7 cellular contexts compared by ENCODE assay signal in genomic region chr5:159118958-159119659, GRCh38. TPM values are rescaled to one million over a fixed set of nuclear protein-coding genes. Genes with fewer than 3 reads are reported as not detected.
A peak's percentile ranks its signal among the peaks of the same experiment; 100 is the strongest.
DNase-seq lines count a peak whose midpoint lies in the region; ATAC-seq, FAIRE-seq and TF ChIP-seq lines count a peak whose summit lies in the region.
"Not testable (repeated sequence)": the region's sequence is repeated elsewhere in the genome, so short reads cannot be mapped to it uniquely, and the experiment has no call there.
"Had no signal": no experiment of that assay in that cellular context is flagged by ENCODE, and none has a peak within 500 bp of the region (broad histone marks: within the 10 kb centered on the region; RNA-seq: fewer than 3 reads in every experiment).

No MANE protein-coding gene starts in this region.

- H2AFZ ChIP-seq in neuronal stem cell (ENCODE audit: low read length), result not testable (repeated sequence)

- POLR2A ChIA-PET in CD4-positive, alpha-beta T cell (lab: Charles Lee), result interaction anchor here (0.9 to 1.8 kb wide), 2 partner anchors 12 to 245 kb away, joined by 4 to 8 read pairs; no protein-coding TSS in a partner anchor
- POLR2A ChIA-PET in activated CD4-positive, alpha-beta memory T cell treated with anti-CD3 and anti-CD28 coated beads, Interleukin-2, amount 10 ng/mL, durations not matched to agents 7 days and 5 days (lab: Charles Lee), result not testable (repeated sequence)

- not testable (repeated sequence) for H3K4me3 Mint-ChIP-seq in CD4-positive, alpha-beta T cell; activated CD4-positive, alpha-beta memory T cell treated with anti-CD3 and anti-CD28 coated beads, Interleukin-2, amount 10 ng/mL, durations not matched to agents 7 days and 5 days

- CTCF ChIA-PET in CD4-positive, alpha-beta T cell (lab: Charles Lee), result interaction anchor here (1.3 kb wide), 1 partner anchor 424 kb away, joined by 5 read pairs; no protein-coding TSS in a partner anchor
- CTCF ChIA-PET in activated CD4-positive, alpha-beta memory T cell treated with anti-CD3 and anti-CD28 coated beads, Interleukin-2, amount 10 ng/mL, durations not matched to agents 7 days and 5 days (lab: Charles Lee), result interaction anchor here (1.4 to 2.1 kb wide), 3 partner anchors 13 to 424 kb away, joined by 6 to 12 read pairs (median 9); no protein-coding TSS in a partner anchor

- peaks cover 12% of the 10 kb centered on the region for H3K9me3 Mint-ChIP-seq in CD4-positive, alpha-beta T cell
- H3K9me3 Mint-ChIP-seq in activated CD4-positive, alpha-beta memory T cell treated with anti-CD3 and anti-CD28 coated beads, Interleukin-2, amount 10 ng/mL, durations not matched to agents 7 days and 5 days, result peaks cover 11% of the 10 kb centered on the region

- not testable (repeated sequence) for H2AK5ac ChIP-seq in neuronal stem cell (ENCODE audit: low read depth, low read length)

- H2BK120ac ChIP-seq in neuronal stem cell (ENCODE audit: low read depth, low read length), result not testable (repeated sequence)

- H3K36me3 Mint-ChIP-seq in CD4-positive, alpha-beta T cell (ENCODE audit: low read depth); activated CD4-positive, alpha-beta memory T cell treated with anti-CD3 and anti-CD28 coated beads, Interleukin-2, amount 10 ng/mL, durations not matched to agents 7 days and 5 days (ENCODE audit: low read depth): not testable (repeated sequence)

- not testable (repeated sequence) for H3K4me1 ChIP-seq in kidney (ENCODE audit: control insufficient read depth in 1 of 2, insufficient read depth in 1 of 2, low read depth in 1 of 2, low read length in 2 of 2); neuronal stem cell (ENCODE audit: control insufficient read depth in 2 of 2, insufficient read depth in 1 of 2, low read depth in 1 of 2, low read length in 2 of 2); testis

- H4K8ac ChIP-seq in neuronal stem cell (ENCODE audit: low read depth, low read length), result not testable (repeated sequence)

- not testable (repeated sequence) for H3K23ac ChIP-seq in neuronal stem cell (ENCODE audit: low read depth, low read length, poor library complexity)

- peak overlapping the region; percentile 53 for H2BK5ac ChIP-seq in neuronal stem cell (ENCODE audit: low read length)

- not testable (repeated sequence) for H3K27me3 Mint-ChIP-seq in CD4-positive, alpha-beta T cell; activated CD4-positive, alpha-beta memory T cell treated with anti-CD3 and anti-CD28 coated beads, Interleukin-2, amount 10 ng/mL, durations not matched to agents 7 days and 5 days

- DNase-seq in CD4-positive, alpha-beta T cell; activated CD4-positive, alpha-beta memory T cell treated with anti-CD3 and anti-CD28 coated beads, Interleukin-2, amount 10 ng/mL, durations not matched to agents 7 days and 5 days; neuronal stem cell (ENCODE audit: low spot score); testis: not testable (repeated sequence)
- peak; percentile 56 for DNase-seq in kidney

- H3K79me1 ChIP-seq in neuronal stem cell (ENCODE audit: low read depth, low read length), result not testable (repeated sequence)

- H3K4me1 Mint-ChIP-seq in CD4-positive, alpha-beta T cell (ENCODE audit: low read depth), result peaks cover 24% of the 10 kb centered on the region
- peaks cover 23% of the 10 kb centered on the region for H3K4me1 Mint-ChIP-seq in activated CD4-positive, alpha-beta memory T cell treated with anti-CD3 and anti-CD28 coated beads, Interleukin-2, amount 10 ng/mL, durations not matched to agents 7 days and 5 days

- TF ChIP-seq POLR2A in testis (IDR thresholded peaks at IDR 0.05), result not testable (repeated sequence)

- H3K14ac ChIP-seq in neuronal stem cell (ENCODE audit: low read length), result not testable (repeated sequence)

- intact Hi-C loops in CD4-positive, alpha-beta T cell (cut with DNase I, micrococcal nuclease); kidney (cut with DNase I); testis (cut with DNase I; ENCODE audit: low total_unique reads): not testable (repeated sequence)

- not testable (repeated sequence) for H4K91ac ChIP-seq in neuronal stem cell (ENCODE audit: low read depth, low read length, poor library complexity)

- not testable (repeated sequence) for H3K36me3 ChIP-seq in kidney (ENCODE audit: control insufficient read depth in 1 of 2, insufficient read depth in 2 of 2, low read length in 2 of 2); neuronal stem cell (replicated peaks in 1 of 2; ENCODE audit: control insufficient read depth in 2 of 2, insufficient read depth in 2 of 2, low read length in 2 of 2); testis (ENCODE audit: low read depth, missing control alignments)

- peak overlapping the region; percentile 35 for H3K18ac ChIP-seq in neuronal stem cell (ENCODE audit: low read length)

- H3K4ac ChIP-seq in neuronal stem cell (ENCODE audit: low read length), result not testable (repeated sequence)

- not testable (repeated sequence) for TF ChIP-seq CTCF in CD4-positive, alpha-beta T cell (IDR thresholded peaks at IDR 0.05); kidney (IDR thresholded peaks at IDR 0.05; ENCODE audit: borderline replicate concordance, extremely low read depth, insufficient read depth); testis (IDR thresholded peaks at IDR 0.05)

- H3K9ac ChIP-seq in kidney (ENCODE audit: low read length in 2 of 2); neuronal stem cell (ENCODE audit: low read depth, low read length, poor library complexity): not testable (repeated sequence)

- not testable (repeated sequence) for FAIRE-seq in kidney (lab: Jason Lieb, UNC)

- no CpG with 5 or more reads among the region's 39 CpGs for WGBS in neuronal stem cell (ENCODE audit: extremely low coverage in 2 of 2, insufficient read length in 2 of 2, insufficient replicate concordance in 1 of 2), 2 donors
- WGBS in testis, 2 donors, result 71 to 86% methylated on average over 19 to 23 of the region's 39 CpGs

- not testable (repeated sequence) for H3K27ac ChIP-seq in CD4-positive, alpha-beta T cell (ENCODE audit: low read depth, low read length); kidney (ENCODE audit: low read depth in 2 of 2, low read length in 2 of 2); neuronal stem cell (replicated peaks; ENCODE audit: low read length); testis

- not testable (repeated sequence) for H2BK12ac ChIP-seq in neuronal stem cell (ENCODE audit: low read length)

- ATAC-seq in CD4-positive, alpha-beta T cell (ENCODE audit: poor library complexity), result not testable (repeated sequence)

- peak overlapping the region; percentile 86 for H3K27ac Mint-ChIP-seq in CD4-positive, alpha-beta T cell
- H3K27ac Mint-ChIP-seq in activated CD4-positive, alpha-beta memory T cell treated with anti-CD3 and anti-CD28 coated beads, Interleukin-2, amount 10 ng/mL, durations not matched to agents 7 days and 5 days, result peak overlapping the region; percentile 87

- H3K9me3 ChIP-seq in CD4-positive, alpha-beta T cell (ENCODE audit: control insufficient read depth, low read length); kidney (ENCODE audit: control insufficient read depth in 1 of 2, low read length in 2 of 2); neuronal stem cell (replicated peaks in 1 of 2; ENCODE audit: control insufficient read depth in 2 of 2, insufficient read depth in 1 of 2, low read depth in 1 of 2, low read length in 2 of 2); testis: not testable (repeated sequence)

- H3K4me3 ChIP-seq in kidney (ENCODE audit: low read length in 2 of 2); neuronal stem cell (ENCODE audit: low read length in 2 of 2): not testable (repeated sequence)
- peak overlapping the region; percentile 24 to 49 for H3K4me3 ChIP-seq in testis

- not testable (repeated sequence) for H2BK15ac ChIP-seq in neuronal stem cell (ENCODE audit: low read length)

- not testable (repeated sequence) for H3K27me3 ChIP-seq in CD4-positive, alpha-beta T cell (ENCODE audit: control insufficient read depth, insufficient read depth, low read length); neuronal stem cell (ENCODE audit: control insufficient read depth in 3 of 3, insufficient read depth in 3 of 3, low read depth in 1 of 3, low read length in 3 of 3); testis

- H3K4me2 ChIP-seq in neuronal stem cell (ENCODE audit: insufficient read depth, low read length, poor library complexity, severe bottlenecking), result not testable (repeated sequence)

RNA-seq across cellular contexts. Expression of gene EBF1, which starts 19.4 kb away (rescaled TPM):
- under 1 TPM; 0.20 to 0.52 TPM for total RNA-seq in CD4-positive, alpha-beta T cell
- under 1 TPM in 1 of 2 experiments, not detected in 1; 0.23 TPM for total RNA-seq in activated CD4-positive, alpha-beta memory T cell treated with anti-CD3 and anti-CD28 coated beads, Interleukin-2, amount 10 ng/mL, durations not matched to agents 7 days and 5 days
- total RNA-seq in kidney (30.8 TPM), testis (10 to 100 TPM; 18.8 to 23.5 TPM)
- polyA plus RNA-seq in kidney (ENCODE audit: insufficient read depth, low read depth, low replicate concordance) (2.7 TPM), testis (ENCODE audit: insufficient read depth, low read depth, low replicate concordance) (9.9 TPM)
- 0.79 TPM for polyA plus RNA-seq in neuronal stem cell (2013, experiment 1 of 2)
- polyA plus RNA-seq in neuronal stem cell (2013, experiment 2 of 2), result 0.83 TPM
- total RNA-seq: Caco-2, Calu3 had no signal

Comparison
In these comparisons a context has a peak if more than half of its experiments do, and no peak if none do; other contexts are left out.
1. RNA of gene EBF1, which starts 19.4 kb away (total RNA-seq): 30.8 TPM in kidney (single experiment) and 18.8 to 23.5 TPM in testis; 0.20 to 0.52 TPM in CD4-positive, alpha-beta T cell and 0.23 TPM in activated CD4-positive, alpha-beta memory T cell treated with anti-CD3 and anti-CD28 coated beads, Interleukin-2, amount 10 ng/mL, durations not matched to agents 7 days and 5 days; every median in the first group is over 10 times any median in the second.